ENCODE assay signal across 30 cellular contexts in genomic region chr2:174001107-174001506, GRCh38.
"Had no signal": no experiment of that assay in that cellular context is flagged by ENCODE, and none has a peak within 500 bp of the region (broad histone marks: within the 10 kb centered on the region; RNA-seq: fewer than 3 reads in every experiment).

No MANE protein-coding gene starts in this region.

- H3K9me3 ChIP-seq: left lung, lower lobe of right lung, pancreas, prostate gland, sigmoid colon, stomach, testis, tibial nerve, upper lobe of left lung, vagina had no signal

- DNase-seq: hypothalamus; immature natural killer cell; kidney; left colon; left lung; lower lobe of right lung; mammary epithelial cell; mesenchymal stem cell; naive thymus-derived CD8-positive, alpha-beta T cell; nucleus accumbens; pancreas; posterior cingulate gyrus; retina; right cardiac atrium; sigmoid colon; stimulated activated CD4-positive, alpha-beta T cell treated with anti-CD3 and anti-CD28 coated beads, Interleukin-1b, Interleukin-23, amount 100 ng/mL, for 48 hours; stimulated activated CD4-positive, alpha-beta T cell treated with anti-CD3 and anti-CD28 coated beads, Interleukin-2, amount 100 ng/mL, for 48 hours; stimulated activated CD4-positive, alpha-beta T cell treated with anti-CD3 and anti-CD28 coated beads, Interleukin-4, amount 100 ng/mL, for 4 hours; stimulated activated CD8-positive, alpha-beta memory T cell treated with anti-CD3 and anti-CD28 coated beads, Interleukin-4, amount 100 ng/mL, for 48 hours; stimulated activated naive CD8-positive, alpha-beta T cell treated with anti-CD3 and anti-CD28 coated beads, Interleukin-15, Interleukin-2, amounts not matched to agents 100 U/mL and 50 U/mL, for 24 hours; stomach; testis; upper lobe of left lung had no signal

- H3K4me3 ChIP-seq: left lung, lower lobe of right lung, pancreas, prostate gland, sigmoid colon, smooth muscle cell, stomach, testis, tibial nerve, upper lobe of left lung, vagina had no signal

- H3K36me3 ChIP-seq: left lung, lower lobe of right lung, pancreas, prostate gland, sigmoid colon, stomach, tibial nerve, upper lobe of left lung, vagina had no signal

- H3K27ac ChIP-seq: left lung, lower lobe of right lung, pancreas, prostate gland, sigmoid colon, stomach, testis, tibial nerve, upper lobe of left lung, vagina had no signal

- ATAC-seq: left colon; left lung; lower lobe of right lung; naive thymus-derived CD8-positive, alpha-beta T cell; pancreas; right cardiac atrium; stimulated activated memory B cell treated with anti-CD40 and anti-IgM and Interleukin-4, amounts not matched to agents 10 μg/mL and 1 μg/mL and 100 μg/mL, for 72 hours; stimulated activated naive CD8-positive, alpha-beta T cell treated with anti-CD3 and anti-CD28 coated beads, Interleukin-15, Interleukin-2, amounts not matched to agents 100 U/mL and 50 U/mL, for 24 hours had no signal

- H3K9me3 Mint-ChIP-seq: immature natural killer cell; naive thymus-derived CD8-positive, alpha-beta T cell; nephron; neural crest cell; stimulated activated memory B cell treated with anti-CD40 and anti-IgM and Interleukin-4, amounts not matched to agents 10 μg/mL and 1 μg/mL and 100 μg/mL, for 72 hours had no signal

- H3K4me1 Mint-ChIP-seq: neural crest cell had no signal

- H3K27ac Mint-ChIP-seq: naive thymus-derived CD8-positive, alpha-beta T cell; stimulated activated memory B cell treated with anti-CD40 and anti-IgM and Interleukin-4, amounts not matched to agents 10 μg/mL and 1 μg/mL and 100 μg/mL, for 72 hours had no signal

- H3K4me3 Mint-ChIP-seq: immature natural killer cell; naive thymus-derived CD8-positive, alpha-beta T cell; nephron; neural crest cell; stimulated activated memory B cell treated with anti-CD40 and anti-IgM and Interleukin-4, amounts not matched to agents 10 μg/mL and 1 μg/mL and 100 μg/mL, for 72 hours had no signal

- H3K36me3 Mint-ChIP-seq: immature natural killer cell; naive thymus-derived CD8-positive, alpha-beta T cell; stimulated activated memory B cell treated with anti-CD40 and anti-IgM and Interleukin-4, amounts not matched to agents 10 μg/mL and 1 μg/mL and 100 μg/mL, for 72 hours had no signal

- H3K27me3 Mint-ChIP-seq: stimulated activated memory B cell treated with anti-CD40 and anti-IgM and Interleukin-4, amounts not matched to agents 10 μg/mL and 1 μg/mL and 100 μg/mL, for 72 hours had no signal

- H3K27me3 ChIP-seq: left lung, pancreas, sigmoid colon, stomach, testis, tibial nerve, upper lobe of left lung, vagina had no signal
